22 cellular contexts compared by ENCODE assay signal in genomic region chr15:94282269-94283250, GRCh38. TPM values are rescaled to one million over a fixed set of nuclear protein-coding genes. Genes with fewer than 3 reads are reported as not detected.
DNase-seq lines count a peak whose midpoint lies in the region; ATAC-seq and TF ChIP-seq lines count a peak whose summit lies in the region.
"Had no signal": no experiment of that assay in that cellular context is flagged by ENCODE, and none has a peak within 500 bp of the region (broad histone marks: within the 10 kb centered on the region; RNA-seq: fewer than 3 reads in every experiment).

No MANE protein-coding gene starts in this region.

- H3K27me3 Mint-ChIP-seq in activated CD4-positive, alpha-beta T cell treated with anti-CD3 and anti-CD28 coated beads, Interleukin-2, amount 10 ng/mL, durations not matched to agents 24 days and 14 days: no peaks in the 10 kb centered on the region
- no peaks in the 10 kb centered on the region for H3K27me3 Mint-ChIP-seq in activated T-helper 1 cell treated with anti-CD3 and anti-CD28 coated beads, Interleukin-12 subunit alpha, Interleukin-12 subunit beta, Interleukin-2, Interleukin-4 antibody, amounts not matched to agents 30 ng/mL and 10 ng/mL and 1 ng/mL, durations not matched to agents 14 hours and 24 hours and 36 hours (ENCODE audit: insufficient read depth)
- H3K27me3 Mint-ChIP-seq: activated CD4-positive, alpha-beta T cell treated with anti-CD3 and anti-CD28 coated beads, Interleukin-2, amount 10 ng/mL, durations not matched to agents 7 days and 5 days; B cell; IgD-negative memory B cell had no signal

- no peak for DNase-seq in activated CD4-positive, alpha-beta T cell treated with anti-CD3 and anti-CD28 coated beads, Interleukin-2, amount 10 ng/mL, durations not matched to agents 24 days and 14 days
- no peak for DNase-seq in activated CD4-positive, alpha-beta T cell treated with anti-CD3 and anti-CD28 coated beads for 1 hour
- no peak for DNase-seq in activated T-helper 1 cell treated with anti-CD3 and anti-CD28 coated beads, Interleukin-12 subunit alpha, Interleukin-12 subunit beta, Interleukin-2, Interleukin-4 antibody, amounts not matched to agents 30 ng/mL and 10 ng/mL and 1 ng/mL, durations not matched to agents 14 hours and 24 hours and 36 hours (ENCODE audit: low spot score)
- peak; percentile 14 for DNase-seq in fibroblast of pulmonary artery (ENCODE audit: low read depth)
- no peak for DNase-seq in stimulated activated effector memory CD8-positive, alpha-beta T cell treated with anti-CD3 and anti-CD28 coated beads, Interleukin-12 subunit alpha, Interleukin-12 subunit beta, amount 100 ng/mL, for 72 hours (ENCODE audit: low spot score in 2 of 2)
- DNase-seq in amygdala (lab: John Stamatoyannopoulos, UW): no peak
- no peak for DNase-seq in omental fat pad (ENCODE audit: low spot score)
- DNase-seq: 8988T; activated CD4-positive, alpha-beta T cell treated with anti-CD3 and anti-CD28 coated beads, Interleukin-2, amount 10 ng/mL, durations not matched to agents 7 days and 5 days; activated naive CD4-positive, alpha-beta T cell treated with anti-CD3 and anti-CD28 coated beads for 36 hours; Caco-2; EL; HCEC 1CT; mucosa of descending colon; NCI-H187 treated with DMSO at 0.1 percent for 48 hours; NCI-H446; SW 1271 had no signal

- ATAC-seq in stimulated activated effector memory CD8-positive, alpha-beta T cell treated with anti-CD3 and anti-CD28 coated beads, Interleukin-12 subunit alpha, Interleukin-12 subunit beta, amount 100 ng/mL, for 72 hours: peak; percentile 60
- ATAC-seq in HG02623 (IDR thresholded peaks at IDR 0.05; ENCODE audit: unreplicated experiment) (no peak), omental fat pad (ENCODE audit: low FRiP score) (no peak)
- ATAC-seq: left lobe of liver, mucosa of descending colon had no signal

- H3K4me3 Mint-ChIP-seq in activated CD4-positive, alpha-beta T cell treated with anti-CD3 and anti-CD28 coated beads, Interleukin-2, amount 10 ng/mL, durations not matched to agents 24 days and 14 days: no peak overlapping the region
- H3K4me3 Mint-ChIP-seq in activated T-helper 1 cell treated with anti-CD3 and anti-CD28 coated beads, Interleukin-12 subunit alpha, Interleukin-12 subunit beta, Interleukin-2, Interleukin-4 antibody, amounts not matched to agents 30 ng/mL and 10 ng/mL and 1 ng/mL, durations not matched to agents 14 hours and 24 hours and 36 hours: peak overlapping the region; percentile 21
- H3K4me3 Mint-ChIP-seq in stimulated activated effector memory CD8-positive, alpha-beta T cell treated with anti-CD3 and anti-CD28 coated beads, Interleukin-12 subunit alpha, Interleukin-12 subunit beta, amount 100 ng/mL, for 72 hours: no peak overlapping the region
- H3K4me3 Mint-ChIP-seq: activated CD4-positive, alpha-beta T cell treated with anti-CD3 and anti-CD28 coated beads, Interleukin-2, amount 10 ng/mL, durations not matched to agents 7 days and 5 days; activated naive CD4-positive, alpha-beta T cell treated with anti-CD3 and anti-CD28 coated beads for 36 hours; B cell; IgD-negative memory B cell had no signal

- H3K4me1 Mint-ChIP-seq in activated CD4-positive, alpha-beta T cell treated with anti-CD3 and anti-CD28 coated beads, Interleukin-2, amount 10 ng/mL, durations not matched to agents 24 days and 14 days: peaks cover 57% of the 10 kb centered on the region
- peaks cover 88% of the 10 kb centered on the region for H3K4me1 Mint-ChIP-seq in activated T-helper 1 cell treated with anti-CD3 and anti-CD28 coated beads, Interleukin-12 subunit alpha, Interleukin-12 subunit beta, Interleukin-2, Interleukin-4 antibody, amounts not matched to agents 30 ng/mL and 10 ng/mL and 1 ng/mL, durations not matched to agents 14 hours and 24 hours and 36 hours (ENCODE audit: low read depth)
- H3K4me1 Mint-ChIP-seq in stimulated activated effector memory CD8-positive, alpha-beta T cell treated with anti-CD3 and anti-CD28 coated beads, Interleukin-12 subunit alpha, Interleukin-12 subunit beta, amount 100 ng/mL, for 72 hours: peaks cover 76% of the 10 kb centered on the region

- no peak overlapping the region for H3K4me3 ChIP-seq in fibroblast of pulmonary artery (replicated peaks; ENCODE audit: low read depth, low read length)
- H3K4me3 ChIP-seq: mucosa of descending colon, tibial nerve had no signal

- peaks cover 18% of the 10 kb centered on the region for H3K9me3 Mint-ChIP-seq in activated CD4-positive, alpha-beta T cell treated with anti-CD3 and anti-CD28 coated beads, Interleukin-2, amount 10 ng/mL, durations not matched to agents 24 days and 14 days
- peaks cover 22% of the 10 kb centered on the region for H3K9me3 Mint-ChIP-seq in activated T-helper 1 cell treated with anti-CD3 and anti-CD28 coated beads, Interleukin-12 subunit alpha, Interleukin-12 subunit beta, Interleukin-2, Interleukin-4 antibody, amounts not matched to agents 30 ng/mL and 10 ng/mL and 1 ng/mL, durations not matched to agents 14 hours and 24 hours and 36 hours
- H3K9me3 Mint-ChIP-seq in stimulated activated effector memory CD8-positive, alpha-beta T cell treated with anti-CD3 and anti-CD28 coated beads, Interleukin-12 subunit alpha, Interleukin-12 subunit beta, amount 100 ng/mL, for 72 hours: peaks cover 3% of the 10 kb centered on the region

- peak overlapping the region; percentile 32 for H3K27ac Mint-ChIP-seq in activated CD4-positive, alpha-beta T cell treated with anti-CD3 and anti-CD28 coated beads, Interleukin-2, amount 10 ng/mL, durations not matched to agents 24 days and 14 days
- peak overlapping the region; percentile 81 for H3K27ac Mint-ChIP-seq in activated T-helper 1 cell treated with anti-CD3 and anti-CD28 coated beads, Interleukin-12 subunit alpha, Interleukin-12 subunit beta, Interleukin-2, Interleukin-4 antibody, amounts not matched to agents 30 ng/mL and 10 ng/mL and 1 ng/mL, durations not matched to agents 14 hours and 24 hours and 36 hours
- H3K27ac Mint-ChIP-seq in stimulated activated effector memory CD8-positive, alpha-beta T cell treated with anti-CD3 and anti-CD28 coated beads, Interleukin-12 subunit alpha, Interleukin-12 subunit beta, amount 100 ng/mL, for 72 hours: no peak overlapping the region
- H3K27ac Mint-ChIP-seq: activated CD4-positive, alpha-beta T cell treated with anti-CD3 and anti-CD28 coated beads, Interleukin-2, amount 10 ng/mL, durations not matched to agents 7 days and 5 days; activated naive CD4-positive, alpha-beta T cell treated with anti-CD3 and anti-CD28 coated beads for 36 hours; B cell; IgD-negative memory B cell had no signal

- intact Hi-C loops in activated CD4-positive, alpha-beta T cell treated with anti-CD3 and anti-CD28 coated beads, Interleukin-2, amount 10 ng/mL, durations not matched to agents 24 days and 14 days (cut with micrococcal nuclease): no loop called here
- intact Hi-C loops in activated T-helper 1 cell treated with anti-CD3 and anti-CD28 coated beads, Interleukin-12 subunit alpha, Interleukin-12 subunit beta, Interleukin-2, Interleukin-4 antibody, amounts not matched to agents 30 ng/mL and 10 ng/mL and 1 ng/mL, durations not matched to agents 14 hours and 24 hours and 36 hours (cut with micrococcal nuclease): loop anchor here (1.0 kb wide), 1 partner anchor 8 kb away; no protein-coding TSS in a partner anchor

- TF ChIP-seq CTCF in fibroblast of pulmonary artery (IDR thresholded peaks at IDR 0.05; ENCODE audit: low read length, missing control alignments) (no peak), omental fat pad (IDR thresholded peaks at IDR 0.05) (no peak)

- peaks cover 57% of the 10 kb centered on the region for H3K36me3 Mint-ChIP-seq in activated CD4-positive, alpha-beta T cell treated with anti-CD3 and anti-CD28 coated beads, Interleukin-2, amount 10 ng/mL, durations not matched to agents 24 days and 14 days (ENCODE audit: low read depth)
- H3K36me3 Mint-ChIP-seq in activated T-helper 1 cell treated with anti-CD3 and anti-CD28 coated beads, Interleukin-12 subunit alpha, Interleukin-12 subunit beta, Interleukin-2, Interleukin-4 antibody, amounts not matched to agents 30 ng/mL and 10 ng/mL and 1 ng/mL, durations not matched to agents 14 hours and 24 hours and 36 hours (ENCODE audit: low read depth): peaks cover 67% of the 10 kb centered on the region
- H3K36me3 Mint-ChIP-seq in stimulated activated effector memory CD8-positive, alpha-beta T cell treated with anti-CD3 and anti-CD28 coated beads, Interleukin-12 subunit alpha, Interleukin-12 subunit beta, amount 100 ng/mL, for 72 hours: peaks cover 61% of the 10 kb centered on the region

RNA-seq across cellular contexts. Expression of gene MCTP2, which starts 51.2 kb away (rescaled TPM):
- total RNA-seq in activated CD4-positive, alpha-beta T cell treated with anti-CD3 and anti-CD28 coated beads, Interleukin-2, amount 10 ng/mL, durations not matched to agents 24 days and 14 days: 49.8 and 58.9 TPM in 2 replicates
- 93.2 and 96.0 TPM in 2 replicates for total RNA-seq in activated T-helper 1 cell treated with anti-CD3 and anti-CD28 coated beads, Interleukin-12 subunit alpha, Interleukin-12 subunit beta, Interleukin-2, Interleukin-4 antibody, amounts not matched to agents 30 ng/mL and 10 ng/mL and 1 ng/mL, durations not matched to agents 14 hours and 24 hours and 36 hours
- 10 to 100 TPM; 24.6 to 78.1 (median 40.3) TPM for total RNA-seq in omental fat pad
